ENCODE assay signal across 1 cellular context in genomic region chr5:6504677-6505414, GRCh38.
TF ChIP-seq lines count a peak whose summit lies in the region.

No MANE protein-coding gene starts in this region.

TF ChIP-seq in H1, 55 proteins besides CTCF, POLR2A, EP300 and RAD21:
- no peak for TF ChIP-seq SP2 (IDR thresholded peaks at IDR 0.05; ENCODE audit: low read length)
- TF ChIP-seq CBX5 (IDR thresholded peaks at IDR 0.05; ENCODE audit: low read depth, low read length), result no peak
- TF ChIP-seq ATF3 (IDR thresholded peaks at IDR 0.05; ENCODE audit: insufficient read depth, low read depth, low read length), result no peak
- TF ChIP-seq ASH2L (IDR thresholded peaks at IDR 0.05; ENCODE audit: low read length), result no peak
- no peak for TF ChIP-seq PHF8 (conservative IDR thresholded peaks at IDR 0.05; ENCODE audit: low read depth, low read length)
- no peak for TF ChIP-seq MAX (IDR thresholded peaks at IDR 0.05)
- no peak for TF ChIP-seq ATF2 (IDR thresholded peaks at IDR 0.05; ENCODE audit: low read length)
- TF ChIP-seq SP4 (IDR thresholded peaks at IDR 0.05; ENCODE audit: low read length), result no peak
TF ChIP-seq in H1: peak in this region for 0.
